17 cellular contexts compared by ENCODE assay signal in the genomic region with DNA sequence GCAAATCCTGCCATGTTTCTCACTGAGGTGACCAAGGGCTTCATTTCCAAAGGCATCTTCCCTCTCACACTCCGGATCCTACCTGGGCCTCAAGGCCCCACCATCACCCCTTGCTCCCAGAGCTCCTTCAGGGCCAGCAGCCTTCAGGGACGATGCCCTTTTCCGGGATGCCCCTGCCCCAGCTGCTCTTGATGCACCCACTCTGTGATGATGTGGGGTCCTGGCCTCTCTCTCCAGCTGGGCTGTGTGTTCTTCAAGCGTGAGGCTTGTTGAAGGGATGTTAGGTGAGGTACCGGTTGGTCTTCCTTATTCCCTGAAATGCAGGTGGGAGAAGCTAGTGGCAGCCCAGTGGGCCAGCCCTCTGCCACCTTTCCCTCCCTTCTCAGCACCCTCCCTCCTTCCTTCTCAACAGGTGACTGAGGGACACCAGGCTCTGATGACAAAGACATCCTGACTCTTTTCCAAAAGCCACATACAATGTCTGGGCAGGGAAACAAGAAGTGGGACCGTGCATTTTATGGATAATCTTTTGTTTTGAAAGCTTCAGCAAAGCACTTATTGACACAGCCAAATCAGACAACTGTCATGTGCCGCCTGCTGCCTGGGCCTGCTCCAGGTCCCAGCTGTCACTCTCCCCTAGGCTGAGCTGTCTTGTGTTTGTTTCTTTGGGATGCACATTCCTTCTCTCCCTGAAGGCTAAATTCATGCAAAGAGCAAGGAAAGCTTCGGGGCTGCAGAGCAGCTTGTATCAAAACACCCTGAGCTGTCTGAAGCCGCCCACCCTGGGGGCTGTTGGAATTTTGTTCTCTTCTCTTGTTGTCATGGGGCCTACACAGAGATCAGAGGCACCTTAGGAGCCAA. TPM values are rescaled to one million over a fixed set of nuclear protein-coding genes. Genes with fewer than 3 reads are reported as not detected.
"Had no signal": no experiment of that assay in that cellular context is flagged by ENCODE, and none has a peak within 500 bp of the region (broad histone marks: within the 10 kb centered on the region; RNA-seq: fewer than 3 reads in every experiment).

No MANE protein-coding gene starts in this region.

- H3K36me3 ChIP-seq: adrenal gland, colonic mucosa, gastroesophageal sphincter, right lobe of liver had no signal

- H3K9me3 ChIP-seq: adrenal gland, colonic mucosa, gastroesophageal sphincter, right lobe of liver had no signal

- H3K4me3 ChIP-seq: adrenal gland, colonic mucosa, gastroesophageal sphincter, hepatocyte, right lobe of liver had no signal

- H3K27ac ChIP-seq: adrenal gland, colonic mucosa, gastroesophageal sphincter, right lobe of liver had no signal

- H3K4me3 Mint-ChIP-seq: activated CD8-positive, alpha-beta T cell treated with anti-CD3 and anti-CD28 coated beads for 36 hours; activated naive CD4-positive, alpha-beta T cell treated with anti-CD3 and anti-CD28 coated beads for 36 hours; stimulated activated naive B cell treated with anti-CD40 and anti-IgM and Interleukin-4, amounts not matched to agents 10 μg/mL and 1 μg/mL and 100 μg/mL, for 72 hours; type B pancreatic cell had no signal

- H3K27me3 ChIP-seq: adrenal gland, colonic mucosa, right lobe of liver had no signal

- H3K4me1 ChIP-seq: adrenal gland, colonic mucosa, gastroesophageal sphincter, right lobe of liver had no signal

- H3K27ac Mint-ChIP-seq: activated CD8-positive, alpha-beta T cell treated with anti-CD3 and anti-CD28 coated beads for 36 hours; activated naive CD4-positive, alpha-beta T cell treated with anti-CD3 and anti-CD28 coated beads for 36 hours; progenitor cell of endocrine pancreas; stimulated activated naive B cell treated with anti-CD40 and anti-IgM and Interleukin-4, amounts not matched to agents 10 μg/mL and 1 μg/mL and 100 μg/mL, for 72 hours; type B pancreatic cell had no signal

- DNase-seq: activated CD8-positive, alpha-beta memory T cell treated with anti-CD3 and anti-CD28 coated beads, Interleukin-2, amount 50 U/mL, for 4 hours; activated CD8-positive, alpha-beta T cell treated with anti-CD3 and anti-CD28 coated beads for 36 hours; activated naive CD4-positive, alpha-beta T cell treated with anti-CD3 and anti-CD28 coated beads for 36 hours; adrenal gland; caudate nucleus; colonic mucosa; effector CD8-positive, alpha-beta T cell; right lobe of liver; stimulated activated CD4-positive, alpha-beta T cell treated with anti-CD3 and anti-CD28 coated beads, Interleukin-2, amount 100 ng/mL, for 24 hours; stimulated activated naive B cell treated with anti-CD40 and anti-IgM and Interleukin-4, amounts not matched to agents 10 μg/mL and 1 μg/mL and 100 μg/mL, for 72 hours; T-helper 9 cell had no signal

- H3K9me3 Mint-ChIP-seq: activated CD8-positive, alpha-beta T cell treated with anti-CD3 and anti-CD28 coated beads for 36 hours; activated naive CD4-positive, alpha-beta T cell treated with anti-CD3 and anti-CD28 coated beads for 36 hours; stimulated activated naive B cell treated with anti-CD40 and anti-IgM and Interleukin-4, amounts not matched to agents 10 μg/mL and 1 μg/mL and 100 μg/mL, for 72 hours; type B pancreatic cell had no signal

- H3K36me3 Mint-ChIP-seq: stimulated activated naive B cell treated with anti-CD40 and anti-IgM and Interleukin-4, amounts not matched to agents 10 μg/mL and 1 μg/mL and 100 μg/mL, for 72 hours; type B pancreatic cell had no signal

RNA-seq across cellular contexts. Expression of gene SLC18A2, which starts 18.1 kb away (rescaled TPM):
- total RNA-seq: activated naive CD4-positive, alpha-beta T cell treated with anti-CD3 and anti-CD28 coated beads for 36 hours had no signal

RNA-seq across cellular contexts. Expression of gene KCNK18, which starts 25.5 kb away (rescaled TPM):
- total RNA-seq: activated CD8-positive, alpha-beta T cell treated with anti-CD3 and anti-CD28 coated beads for 36 hours; activated naive CD4-positive, alpha-beta T cell treated with anti-CD3 and anti-CD28 coated beads for 36 hours; adrenal gland; colonic mucosa; gastroesophageal sphincter; hepatocyte; kidney epithelial cell; lower leg skin; progenitor cell of endocrine pancreas; right lobe of liver had no signal
- polyA plus RNA-seq: adrenal gland, hepatocyte had no signal
